15 cellular contexts compared by ENCODE assay signal in the genomic region with DNA sequence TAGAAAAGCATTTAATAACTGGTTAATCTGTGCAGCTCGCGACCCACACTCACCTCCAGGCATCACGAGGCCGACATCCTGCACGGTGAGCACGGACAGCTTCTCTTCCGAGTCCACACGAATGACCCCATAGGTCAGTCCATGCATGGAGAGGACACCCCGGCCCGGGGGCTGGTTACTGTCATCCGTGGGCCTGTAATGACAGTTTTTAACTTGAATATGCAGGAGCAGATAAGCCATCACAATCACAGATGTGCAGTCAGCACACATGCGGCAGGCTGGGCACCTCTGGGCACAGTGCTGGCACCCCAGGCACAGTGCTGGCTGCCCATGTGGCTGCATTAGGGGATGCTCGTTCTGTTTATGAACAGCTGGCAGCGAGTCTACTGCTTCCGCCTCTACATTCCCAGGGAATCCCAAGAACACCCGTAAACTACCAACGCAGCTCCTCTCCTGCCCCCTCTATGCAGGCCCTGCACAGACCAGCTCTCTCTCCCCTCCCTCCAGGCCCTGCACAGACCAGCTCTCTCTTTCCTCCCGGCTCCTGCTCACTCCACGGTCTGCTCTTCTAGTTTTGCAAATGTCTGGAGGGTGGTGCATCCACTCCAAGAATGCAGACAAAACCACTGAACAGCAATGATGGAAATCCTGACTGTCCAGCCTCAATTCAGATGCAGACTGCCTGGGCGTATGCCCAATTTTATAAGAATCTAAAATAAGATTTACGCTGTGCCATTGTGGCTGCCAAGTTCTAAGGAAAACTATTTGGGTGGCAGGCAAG.
DNase-seq lines count a peak whose midpoint lies in the region; ATAC-seq, FAIRE-seq and TF ChIP-seq lines count a peak whose summit lies in the region.
"Had no signal": no experiment of that assay in that cellular context is flagged by ENCODE, and none has a peak within 500 bp of the region (broad histone marks: within the 10 kb centered on the region; RNA-seq: fewer than 3 reads in every experiment).

No MANE protein-coding gene starts in this region.

- CTCF ChIA-PET in A549 (lab: Yijun Ruan, JAX) (interaction anchor here (1.1 kb wide), 1 partner anchor 40 kb away, joined by 3 read pairs; no protein-coding TSS in a partner anchor), SK-N-SH (lab: Yijun Ruan, JAX) (interaction anchor here (1.7 to 1.9 kb wide), 3 partner anchors 14 to 419 kb away, joined by 4 to 5 read pairs (median 4); no protein-coding TSS in a partner anchor)

- DNase-seq in A549 (ENCODE audit: low read depth in 1 of 2, low spot score in 1 of 2) (no peak), SK-N-SH (peak; percentile 87), fibroblast of peridontal ligament (ENCODE audit: extremely low read depth) (peak; percentile 93), neural progenitor cell (ENCODE audit: low spot score) (no peak), cortex of kidney (lab: John Stamatoyannopoulos, UW) (no peak), OCI-M1 (lab: John Stamatoyannopoulos, UW) (no peak)
- DNase-seq: mesendoderm, NCI-H1436, right lobe of liver had no signal

- H3K79me2 ChIP-seq in SK-N-SH (ENCODE audit: insufficient read depth), result peaks cover 4% of the 10 kb centered on the region; the same call in 1 of the 2 replicates
- H3K79me2 ChIP-seq in neural progenitor cell (ENCODE audit: low read depth), result no peaks in the 10 kb centered on the region

- H2AFZ ChIP-seq in SK-N-SH (ENCODE audit: low read depth) (no peak overlapping the region), neural progenitor cell (replicated peaks) (no peak overlapping the region)

- peaks cover 32% of the 10 kb centered on the region for H3K36me3 Mint-ChIP-seq in neural progenitor cell

- H3K4me1 ChIP-seq in A549 (peaks cover 49% of the 10 kb centered on the region), SK-N-SH (ENCODE audit: control insufficient read depth in 1 of 2, insufficient read depth in 2 of 2, low read depth in 1 of 2, low read length in 1 of 2) (peaks cover 49 to 62% of the 10 kb centered on the region in 2 experiments), neural progenitor cell (peaks cover 16% of the 10 kb centered on the region)

- H3K9ac ChIP-seq in SK-N-SH (peak overlapping the region; percentile 59; the same call in 1 of the 2 replicates), neural progenitor cell (no peak overlapping the region)

- H3K4me3 ChIP-seq in A549, result no peak overlapping the region
- H3K4me3 ChIP-seq in SK-N-SH (ENCODE audit: low read depth in 2 of 2, low read length in 1 of 2), result peak overlapping the region; percentile 17 to 48; a peak in 2 of 4 replicates
- no peak overlapping the region for H3K4me3 ChIP-seq in neural progenitor cell
- H3K4me3 ChIP-seq: K562, right lobe of liver had no signal

- WGBS in A549 (ENCODE audit: missing lambda C conversion rate), result 90% methylated on average over 21 of the region's 21 CpGs
- whole genome bisulfite sequencing in SK-N-SH (ENCODE audit: low lambda C conversion rate), result 45% methylated on average over 19 of the region's 21 CpGs

- no peaks in the 10 kb centered on the region for H3K27me3 ChIP-seq in SK-N-SH (ENCODE audit: insufficient read depth)
- H3K27me3 ChIP-seq in neural progenitor cell, result no peaks in the 10 kb centered on the region
- H3K27me3 ChIP-seq: right lobe of liver had no signal

- H3K27me3 Mint-ChIP-seq in neural progenitor cell (ENCODE audit: insufficient read depth, low read depth), result no peaks in the 10 kb centered on the region

- TF ChIP-seq EP300 in A549 (IDR thresholded peaks at IDR 0.05), result no peak
- peak; percentile 40 to 76; a peak in 3 of 4 replicates for TF ChIP-seq EP300 in SK-N-SH (IDR thresholded peaks at IDR 0.05; ENCODE audit: borderline replicate concordance in 1 of 2, low read depth in 1 of 2, low read length in 1 of 2)

- TF ChIP-seq RAD21 in A549 (conservative IDR thresholded peaks at IDR 0.05 in 1 of 2, IDR thresholded peaks at IDR 0.05 in 1 of 2), result no peak
- no peak; the same call in 1 of the 2 replicates for TF ChIP-seq RAD21 in SK-N-SH (IDR thresholded peaks at IDR 0.05; ENCODE audit: low read length)

- FAIRE-seq in A549 (lab: Jason Lieb, UNC), result no peak
- FAIRE-seq: GM18507, K562 had no signal

- POLR2A ChIA-PET in A549 (lab: Yijun Ruan, JAX) (no interaction called here), SK-N-SH (lab: Yijun Ruan, JAX) (interaction anchor here (1.0 kb wide), 1 partner anchor 233 kb away, joined by 4 read pairs; no protein-coding TSS in a partner anchor)

- H3K4me2 ChIP-seq in A549, result peak overlapping the region; percentile 31; the same call in 2 of the 3 replicates
- H3K4me2 ChIP-seq in SK-N-SH, result peak overlapping the region; percentile 86
- H3K4me2 ChIP-seq in neural progenitor cell, result no peak overlapping the region

- H3K36me3 ChIP-seq in SK-N-SH (replicated peaks in 1 of 2; ENCODE audit: control insufficient read depth in 1 of 2, insufficient read depth in 2 of 2, low read length in 1 of 2) (peaks cover 12 to 16% of the 10 kb centered on the region in 2 experiments), neural progenitor cell (no peaks in the 10 kb centered on the region)

- peak overlapping the region; percentile 79 for H3K27ac Mint-ChIP-seq in neural progenitor cell
- H3K27ac Mint-ChIP-seq: activated T-helper 1 cell treated with anti-CD3 and anti-CD28 coated beads, Interleukin-12 subunit alpha, Interleukin-12 subunit beta, Interleukin-2, Interleukin-4 antibody, amounts not matched to agents 30 ng/mL and 10 ng/mL and 1 ng/mL, durations not matched to agents 14 hours and 24 hours and 36 hours had no signal

- H3F3A ChIP-seq in SK-N-SH (replicated peaks; ENCODE audit: insufficient read depth) (peaks cover 40% of the 10 kb centered on the region), neural progenitor cell (ENCODE audit: low read depth) (no peaks in the 10 kb centered on the region)

- no peak for TF ChIP-seq CTCF in A549 (IDR thresholded peaks at IDR 0.05)
- no peak for TF ChIP-seq CTCF in SK-N-SH (IDR thresholded peaks at IDR 0.05)
- TF ChIP-seq CTCF in neural progenitor cell (IDR thresholded peaks at IDR 0.05), result no peak

- H3K9me3 ChIP-seq in A549, result no peaks in the 10 kb centered on the region
- H3K9me3 ChIP-seq in SK-N-SH, result no peaks in the 10 kb centered on the region
- no peaks in the 10 kb centered on the region for H3K9me3 ChIP-seq in neural progenitor cell (ENCODE audit: low read depth)
- H3K9me3 ChIP-seq: right lobe of liver had no signal

- no peak for ATAC-seq in A549
- no peak for ATAC-seq in HG03460 (IDR thresholded peaks at IDR 0.05; ENCODE audit: unreplicated experiment)
- no peak for ATAC-seq in GM19395 (IDR thresholded peaks at IDR 0.05; ENCODE audit: unreplicated experiment)
- ATAC-seq: activated CD4-positive, CD25-positive, alpha-beta regulatory T cell treated with anti-CD3 and anti-CD28 coated beads, Interleukin-2, amount 50 U/mL, for 24 hours; K562; right lobe of liver had no signal

- H3K9me2 ChIP-seq in SK-N-SH, result no peaks in the 10 kb centered on the region

- H3K27ac ChIP-seq in A549 (peak overlapping the region; percentile 65 to 76; a peak in 5 of 6 replicates), SK-N-SH (ENCODE audit: low read depth in 2 of 2, low read length in 1 of 2) (peak overlapping the region; percentile 90 to 92), neural progenitor cell (no peak overlapping the region)
- H3K27ac ChIP-seq: right lobe of liver had no signal

- peaks cover 2% of the 10 kb centered on the region for H3K9me3 Mint-ChIP-seq in neural progenitor cell
- H3K9me3 Mint-ChIP-seq: activated T-helper 1 cell treated with anti-CD3 and anti-CD28 coated beads, Interleukin-12 subunit alpha, Interleukin-12 subunit beta, Interleukin-2, Interleukin-4 antibody, amounts not matched to agents 30 ng/mL and 10 ng/mL and 1 ng/mL, durations not matched to agents 14 hours and 24 hours and 36 hours had no signal

- no peak for TF ChIP-seq POLR2A in A549 (IDR thresholded peaks at IDR 0.05; ENCODE audit: low read length)

- H3K4me1 Mint-ChIP-seq in neural progenitor cell, result peaks cover 27% of the 10 kb centered on the region

- H4K20me1 ChIP-seq in SK-N-SH (ENCODE audit: insufficient read depth), result no peaks in the 10 kb centered on the region
- H4K20me1 ChIP-seq in neural progenitor cell (ENCODE audit: low read depth), result no peaks in the 10 kb centered on the region

- no peak overlapping the region for H3K4me3 Mint-ChIP-seq in neural progenitor cell
- H3K4me3 Mint-ChIP-seq: activated T-helper 1 cell treated with anti-CD3 and anti-CD28 coated beads, Interleukin-12 subunit alpha, Interleukin-12 subunit beta, Interleukin-2, Interleukin-4 antibody, amounts not matched to agents 30 ng/mL and 10 ng/mL and 1 ng/mL, durations not matched to agents 14 hours and 24 hours and 36 hours had no signal

TF ChIP-seq in A549, 52 proteins besides CTCF, POLR2A, EP300 and RAD21 (continues in another document):
- TF ChIP-seq, protein P1, sequence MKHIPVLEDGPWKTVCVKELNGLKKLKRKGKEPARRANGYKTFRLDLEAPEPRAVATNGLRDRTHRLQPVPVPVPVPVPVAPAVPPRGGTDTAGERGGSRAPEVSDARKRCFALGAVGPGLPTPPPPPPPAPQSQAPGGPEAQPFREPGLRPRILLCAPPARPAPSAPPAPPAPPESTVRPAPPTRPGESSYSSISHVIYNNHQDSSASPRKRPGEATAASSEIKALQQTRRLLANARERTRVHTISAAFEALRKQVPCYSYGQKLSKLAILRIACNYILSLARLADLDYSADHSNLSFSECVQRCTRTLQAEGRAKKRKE (CRISPR knock-in tag; IDR thresholded peaks at IDR 0.05; ENCODE audit: low read depth), result no peak
- TF ChIP-seq CBX2 (IDR thresholded peaks at IDR 0.05; ENCODE audit: borderline replicate concordance, low read depth) (no peak), JUNB (IDR thresholded peaks at IDR 0.05) (no peak), TP53 (CRISPR knock-in tag; IDR thresholded peaks at IDR 0.05) (no peak), SMC3 (IDR thresholded peaks at IDR 0.05) (no peak), FOSB (CRISPR knock-in tag; IDR thresholded peaks at IDR 0.05) (no peak), RCOR1 (IDR thresholded peaks at IDR 0.05; ENCODE audit: low read depth, low read length) (no peak), HOXA7 (CRISPR knock-in tag; IDR thresholded peaks at IDR 0.05) (no peak)

TF ChIP-seq in SK-N-SH, 30 proteins besides CTCF, POLR2A, EP300 and RAD21 (continues in another document):
- no peak for TF ChIP-seq EZH2phosphoT487 (IDR thresholded peaks at IDR 0.05; ENCODE audit: borderline replicate concordance, low read depth)
- peak; percentile 60; the same call in 1 of the 2 replicates for TF ChIP-seq POLR2AphosphoS5 (IDR thresholded peaks at IDR 0.05; ENCODE audit: low read depth, low read length)
- TF ChIP-seq RCOR1 (IDR thresholded peaks at IDR 0.05; ENCODE audit: low read length), result peak; percentile 23; the same call in 1 of the 2 replicates
- TF ChIP-seq TAF1 (IDR thresholded peaks at IDR 0.05; ENCODE audit: borderline replicate concordance, low read depth, low read length), result no peak
- no peak for TF ChIP-seq YY1 (IDR thresholded peaks at IDR 0.05; ENCODE audit: low read depth)
- TF ChIP-seq MEF2A (IDR thresholded peaks at IDR 0.05; ENCODE audit: borderline replicate concordance, low read depth), result peak; percentile 62; the same call in 1 of the 2 replicates
- TF ChIP-seq FOXJ3 (CRISPR knock-in tag; IDR thresholded peaks at IDR 0.05), result no peak; the same call in 1 of the 2 replicates

Comparison
In these comparisons a context has a peak if more than half of its experiments do, and no peak if none do; other contexts are left out.
1. DNase-seq: peak in SK-N-SH (single experiment) and fibroblast of peridontal ligament (single experiment); none in A549 (0 of 2), neural progenitor cell (single experiment), cortex of kidney (single experiment) and OCI-M1 (single experiment).
2. H3K4me3 ChIP-seq: peak in SK-N-SH (2 of 2); none in A549 (single experiment) and neural progenitor cell (single experiment).